ENCODE assay signal across 17 cellular contexts in genomic region chr11:65184146-65184545, GRCh38. TPM values are rescaled to one million over a fixed set of nuclear protein-coding genes. Genes with fewer than 3 reads are reported as not detected.
A peak's percentile ranks its signal among the peaks of the same experiment; 100 is the strongest.
DNase-seq lines count a peak whose midpoint lies in the region; ATAC-seq and TF ChIP-seq lines count a peak whose summit lies in the region.
"Had no signal": no experiment of that assay in that cellular context is flagged by ENCODE, and none has a peak within 500 bp of the region (broad histone marks: within the 10 kb centered on the region; RNA-seq: fewer than 3 reads in every experiment).

No MANE protein-coding gene starts in this region.

- H3K9me2 ChIP-seq in GM23248 (ENCODE audit: insufficient read depth): no peaks in the 10 kb centered on the region

- no peaks in the 10 kb centered on the region for H3F3A ChIP-seq in GM23248 (ENCODE audit: insufficient read depth)

- H3K9me3 ChIP-seq in body of pancreas: no peaks in the 10 kb centered on the region
- H3K9me3 ChIP-seq in stomach: no peaks in the 10 kb centered on the region
- no peaks in the 10 kb centered on the region for H3K9me3 ChIP-seq in GM23248 (ENCODE audit: low read depth)
- H3K9me3 ChIP-seq: A549, left lung, upper lobe of left lung had no signal

- H3K4me1 Mint-ChIP-seq in activated CD4-positive, alpha-beta T cell treated with anti-CD3 and anti-CD28 coated beads, Interleukin-2, amount 10 ng/mL, durations not matched to agents 7 days and 5 days: peaks cover 21% of the 10 kb centered on the region

- H3K4me3 Mint-ChIP-seq in activated CD4-positive, alpha-beta T cell treated with anti-CD3 and anti-CD28 coated beads, Interleukin-2, amount 10 ng/mL, durations not matched to agents 7 days and 5 days: no peak overlapping the region

- H3K36me3 ChIP-seq in body of pancreas (replicated peaks in 1 of 2; ENCODE audit: insufficient read depth in 1 of 2, low read depth in 2 of 2) (peaks cover 0 to 27% of the 10 kb centered on the region in 2 donors), stomach (peaks cover 31 to 54% (median 50%) of the 10 kb centered on the region in 4 donors), GM23248 (ENCODE audit: low read depth) (no peaks in the 10 kb centered on the region)

- TF ChIP-seq CTCF in body of pancreas (IDR thresholded peaks at IDR 0.05) (no peak), stomach (IDR thresholded peaks at IDR 0.05) (no peak)

- DNase-seq in activated CD4-positive, alpha-beta T cell treated with anti-CD3 and anti-CD28 coated beads, Interleukin-2, amount 10 ng/mL, durations not matched to agents 7 days and 5 days: no peak
- no peak for DNase-seq in activated CD4-positive, alpha-beta T cell treated with anti-CD3 and anti-CD28 coated beads for 4 hours
- DNase-seq in body of pancreas: no peak
- peak; percentile 76 for DNase-seq in iPS-NIHi11 (ENCODE audit: low spot score)
- DNase-seq in stomach: peak; percentile 24
- DNase-seq in OCI-M2 (lab: John Stamatoyannopoulos, UW; ENCODE audit: unreplicated experiment): no peak
- DNase-seq in NCI-H446 treated with DMSO at 0.1 percent for 48 hours (lab: John Stamatoyannopoulos, UW): no peak
- DNase-seq in GM23248: no peak
- DNase-seq: DMS 273 treated with DMSO at 0.1 percent for 48 hours, KG1, NCI-H187 treated with DMSO at 0.1 percent for 48 hours, NCI-H82 had no signal

- H3K4me1 ChIP-seq in body of pancreas (peaks cover 46% of the 10 kb centered on the region), stomach (peaks cover 23 to 63% (median 36%) of the 10 kb centered on the region in 4 donors), GM23248 (ENCODE audit: insufficient read depth) (0 out of 2 replicates have a peak, but pooled peaks cover 6% of the 10 kb centered on the region)

- in situ Hi-C loops in GM23248 (cut with MboI): no loop called here

- TF ChIP-seq POLR2A in body of pancreas (IDR thresholded peaks at IDR 0.05): no peak
- TF ChIP-seq POLR2A in stomach (IDR thresholded peaks at IDR 0.05): no peak

- H3K4me3 ChIP-seq in body of pancreas (no peak overlapping the region), stomach (peak overlapping the region in 1 of 4 donors; percentile 74), GM23248 (no peak overlapping the region)
- H3K4me3 ChIP-seq: A549 had no signal

- H3K36me3 Mint-ChIP-seq in activated CD4-positive, alpha-beta T cell treated with anti-CD3 and anti-CD28 coated beads, Interleukin-2, amount 10 ng/mL, durations not matched to agents 7 days and 5 days (ENCODE audit: low read depth): peaks cover 29% of the 10 kb centered on the region

- H2AFZ ChIP-seq in GM23248: no peak overlapping the region

- H3K79me2 ChIP-seq in GM23248 (ENCODE audit: insufficient read depth): peaks cover 57% of the 10 kb centered on the region

- H3K4me2 ChIP-seq in GM23248 (ENCODE audit: unreplicated experiment): no peak overlapping the region

- H3K9me3 Mint-ChIP-seq in activated CD4-positive, alpha-beta T cell treated with anti-CD3 and anti-CD28 coated beads, Interleukin-2, amount 10 ng/mL, durations not matched to agents 7 days and 5 days: no peaks in the 10 kb centered on the region

- H3K27me3 ChIP-seq in body of pancreas (no peaks in the 10 kb centered on the region), stomach (no peaks in the 10 kb centered on the region), GM23248 (replicated peaks; ENCODE audit: insufficient read depth) (no peaks in the 10 kb centered on the region)
- H3K27me3 ChIP-seq: dorsolateral prefrontal cortex, left lung, upper lobe of left lung had no signal

- ATAC-seq in body of pancreas: no peak
- ATAC-seq: A549 had no signal

- peaks cover 4% of the 10 kb centered on the region for H3K27me3 Mint-ChIP-seq in activated CD4-positive, alpha-beta T cell treated with anti-CD3 and anti-CD28 coated beads, Interleukin-2, amount 10 ng/mL, durations not matched to agents 7 days and 5 days

- H3K27ac Mint-ChIP-seq in activated CD4-positive, alpha-beta T cell treated with anti-CD3 and anti-CD28 coated beads, Interleukin-2, amount 10 ng/mL, durations not matched to agents 7 days and 5 days: peak overlapping the region; percentile 19

- TF ChIP-seq EP300 in stomach (IDR thresholded peaks at IDR 0.05): no peak

- POLR2A ChIA-PET in activated CD4-positive, alpha-beta T cell treated with anti-CD3 and anti-CD28 coated beads, Interleukin-2, amount 10 ng/mL, durations not matched to agents 7 days and 5 days (lab: Charles Lee): no interaction called here

- H3K9ac ChIP-seq in GM23248: no peak overlapping the region

- H3K27ac ChIP-seq in body of pancreas (peak overlapping the region; percentile 68 to 98 (median 96)), stomach (peak overlapping the region in 1 of 5 donors; percentile 94), GM23248 (no peak overlapping the region)
- H3K27ac ChIP-seq: A549 had no signal

- CTCF ChIA-PET in activated CD4-positive, alpha-beta T cell treated with anti-CD3 and anti-CD28 coated beads, Interleukin-2, amount 10 ng/mL, durations not matched to agents 7 days and 5 days (lab: Charles Lee): interaction anchor here (1.9 kb wide), 1 partner anchor 132 kb away, joined by 5 read pairs; no protein-coding TSS in a partner anchor

- no peaks in the 10 kb centered on the region for H4K20me1 ChIP-seq in GM23248 (ENCODE audit: insufficient read depth)

- intact Hi-C loops in body of pancreas (cut with DNase I) (no loop called here), stomach (cut with DNase I; ENCODE audit: low total_unique reads) (no loop called here)

- 77 to 86% methylated on average over 19 to 22 of the region's 22 CpGs for WGBS in body of pancreas, 2 donors
- WGBS in stomach, 5 donors: 75 to 83% (median 81%) methylated on average over 22 of the region's 22 CpGs
- 78% methylated on average over 4 to 22 of the region's 22 CpGs for WGBS in GM23248 (ENCODE audit: low coverage in 1 of 2, low lambda C conversion rate in 2 of 2, missing lambda C conversion rate in 2 of 2), 2 experiments

RNA-seq across cellular contexts. Expression of gene CAPN1, which starts 2.4 kb away (rescaled TPM):
- 100 to 1,000 TPM; 192 to 207 TPM for total RNA-seq in activated CD4-positive, alpha-beta T cell treated with anti-CD3 and anti-CD28 coated beads, Interleukin-2, amount 10 ng/mL, durations not matched to agents 7 days and 5 days
- total RNA-seq in body of pancreas: 100 to 1,000 TPM; 142 to 245 TPM
- total RNA-seq in stomach: 100 to 1,000 TPM in 3 of 5 donors, 10 to 100 TPM in 2; 79.5 to 325 (median 155) TPM
- 100 to 1,000 TPM in 2 of 3 donors, 10 to 100 TPM in 1; 96.1 to 234 (median 112) TPM for polyA plus RNA-seq in stomach
- 127 and 145 TPM in 2 replicates for total RNA-seq in GM23248 (2014; rRNA removed; shearing (Covaris generic))
- 106 and 110 TPM in 2 replicates for polyA plus RNA-seq in GM23248 (2016; fragmentation: Nextera tagmentation; extraction: Ambion mirVana)

RNA-seq across cellular contexts. Expression of gene SPDYC, which starts 14.1 kb away (rescaled TPM):
- total RNA-seq in activated CD4-positive, alpha-beta T cell treated with anti-CD3 and anti-CD28 coated beads, Interleukin-2, amount 10 ng/mL, durations not matched to agents 7 days and 5 days: not detected
- total RNA-seq in body of pancreas (not detected), stomach (not detected)
- polyA plus RNA-seq in stomach (not detected), GM23248 (2016; fragmentation: Nextera tagmentation; extraction: Ambion mirVana) (not detected in 2 replicates)
- not detected in 2 replicates for total RNA-seq in GM23248 (2014; rRNA removed; shearing (Covaris generic))
- total RNA-seq: dorsolateral prefrontal cortex, frontal cortex, left lung, upper lobe of left lung had no signal
- polyA plus RNA-seq: A549 had no signal

RNA-seq across cellular contexts. Expression of gene SYVN1, which starts 49.8 kb away (rescaled TPM):
- total RNA-seq in activated CD4-positive, alpha-beta T cell treated with anti-CD3 and anti-CD28 coated beads, Interleukin-2, amount 10 ng/mL, durations not matched to agents 7 days and 5 days: 10 to 100 TPM; 40.5 to 42.2 TPM
- total RNA-seq in body of pancreas (10 to 100 TPM; 41.0 to 97.2 TPM), stomach (10 to 100 TPM; 20.0 to 75.3 (median 64.9) TPM)
- polyA plus RNA-seq in stomach (10 to 100 TPM in 2 of 3 donors, 1 to 10 TPM in 1; 7.2 to 18.5 (median 13.4) TPM), GM23248 (2016; fragmentation: Nextera tagmentation; extraction: Ambion mirVana) (18.0 and 21.2 TPM in 2 replicates)
- total RNA-seq in GM23248 (2014; rRNA removed; shearing (Covaris generic)): 29.5 and 64.2 TPM in 2 replicates

Comparison
In these comparisons a context has a peak if more than half of its experiments do, and no peak if none do; other contexts are left out.
1. DNase-seq: peak in iPS-NIHi11 (single experiment) and stomach (single experiment); none in activated CD4-positive, alpha-beta T cell treated with anti-CD3 and anti-CD28 coated beads, Interleukin-2, amount 10 ng/mL, durations not matched to agents 7 days and 5 days (single experiment), activated CD4-positive, alpha-beta T cell treated with anti-CD3 and anti-CD28 coated beads for 4 hours (0 of 2), body of pancreas (0 of 4), OCI-M2 (single experiment), NCI-H446 treated with DMSO at 0.1 percent for 48 hours (single experiment) and GM23248 (single experiment).